Comparison of ENCODE assay signal across 14 cellular contexts in genomic region chr3:189355115-189355480, GRCh38.
DNase-seq lines count a peak whose midpoint lies in the region; ATAC-seq and TF ChIP-seq lines count a peak whose summit lies in the region.
"Had no signal": no experiment of that assay in that cellular context is flagged by ENCODE, and none has a peak within 500 bp of the region (broad histone marks: within the 10 kb centered on the region; RNA-seq: fewer than 3 reads in every experiment).

No MANE protein-coding gene starts in this region.

- peak overlapping the region; percentile 83 for H3K27ac Mint-ChIP-seq in activated CD4-positive, alpha-beta T cell treated with anti-CD3 and anti-CD28 coated beads for 36 hours
- peak overlapping the region; percentile 90 for H3K27ac Mint-ChIP-seq in T-helper 17 cell

- H3K27me3 ChIP-seq in thoracic aorta (replicated peaks; ENCODE audit: insufficient read depth) = no peaks in the 10 kb centered on the region

- CTCF ChIA-PET in activated CD4-positive, alpha-beta T cell treated with anti-CD3 and anti-CD28 coated beads for 36 hours (lab: Charles Lee) = interaction anchor here (0.6 to 2.6 kb wide), 5 partner anchors 13 to 120 kb away, joined by 3 to 11 read pairs (median 3); no protein-coding TSS in a partner anchor

- no peaks in the 10 kb centered on the region for H3K36me3 ChIP-seq in thoracic aorta

- H3K9me3 ChIP-seq in T-helper 17 cell (ENCODE audit: control insufficient read depth, low read length, poor library complexity, severe bottlenecking) (no peaks in the 10 kb centered on the region), thoracic aorta (no peaks in the 10 kb centered on the region)

- peaks cover 29% of the 10 kb centered on the region for H3K4me1 Mint-ChIP-seq in activated CD4-positive, alpha-beta T cell treated with anti-CD3 and anti-CD28 coated beads for 36 hours
- peaks cover 17% of the 10 kb centered on the region for H3K4me1 Mint-ChIP-seq in T-helper 17 cell

- intact Hi-C loops in activated CD4-positive, alpha-beta T cell treated with anti-CD3 and anti-CD28 coated beads for 36 hours (cut with DNase I, micrococcal nuclease) = loop anchor here in 1 of 2 experiments (5.0 kb wide), 1 partner anchor 33 kb away; no protein-coding TSS in a partner anchor
- intact Hi-C loops in left colon (cut with DNase I, micrococcal nuclease) = no loop called here

- H3K27me3 Mint-ChIP-seq in activated CD4-positive, alpha-beta T cell treated with anti-CD3 and anti-CD28 coated beads for 36 hours = no peaks in the 10 kb centered on the region
- no peaks in the 10 kb centered on the region for H3K27me3 Mint-ChIP-seq in T-helper 17 cell

- POLR2A ChIA-PET in activated CD4-positive, alpha-beta T cell treated with anti-CD3 and anti-CD28 coated beads for 36 hours (lab: Charles Lee) = interaction anchor here (0.7 kb wide), 1 partner anchor 37 kb away, joined by 3 read pairs; no protein-coding TSS in a partner anchor

- no peak for ATAC-seq in activated CD4-positive, alpha-beta T cell treated with anti-CD3 and anti-CD28 coated beads for 36 hours
- no peak for ATAC-seq in T-helper 17 cell
- peak; percentile 50 for ATAC-seq in left lobe of liver
- peak; percentile 9 for ATAC-seq in thoracic aorta (ENCODE audit: insufficient number of reproducible peaks, low FRiP score, low read depth)
- no peak for ATAC-seq in GM18870 (IDR thresholded peaks at IDR 0.05; ENCODE audit: unreplicated experiment)
- no peak for ATAC-seq in left colon

- no peak overlapping the region for H3K27ac ChIP-seq in thoracic aorta

- H3K36me3 Mint-ChIP-seq in activated CD4-positive, alpha-beta T cell treated with anti-CD3 and anti-CD28 coated beads for 36 hours (ENCODE audit: low read depth) = no peaks in the 10 kb centered on the region
- H3K36me3 Mint-ChIP-seq in T-helper 17 cell (ENCODE audit: low read depth) = no peaks in the 10 kb centered on the region

- no peak overlapping the region for H3K4me3 ChIP-seq in thoracic aorta

- peaks cover 7 to 36% of the 10 kb centered on the region in 2 donors for H3K4me1 ChIP-seq in thoracic aorta (ENCODE audit: control insufficient read depth in 1 of 2, low read depth in 2 of 2)

- H3K4me3 Mint-ChIP-seq in activated CD4-positive, alpha-beta T cell treated with anti-CD3 and anti-CD28 coated beads for 36 hours = no peak overlapping the region
- no peak overlapping the region for H3K4me3 Mint-ChIP-seq in T-helper 17 cell

- no peak for DNase-seq in activated CD4-positive, alpha-beta T cell treated with anti-CD3 and anti-CD28 coated beads for 36 hours
- no peak for DNase-seq in activated CD4-positive, alpha-beta T cell treated with anti-CD3 and anti-CD28 coated beads for 48 hours
- no peak for DNase-seq in T-helper 17 cell
- no peak for DNase-seq in left lobe of liver (ENCODE audit: low spot score)
- DNase-seq in thoracic aorta (ENCODE audit: low spot score) = no peak
- DNase-seq in Kasumi-1 (lab: John Stamatoyannopoulos, UW) = no peak
- DNase-seq in left colon = no peak
- DNase-seq: ACHN, DMS153, NCI-H1417 treated with DMSO at 0.1 percent for 48 hours, NCI-H526 treated with DMSO at 0.1 percent for 48 hours, right cardiac atrium, trophoblast cell had no signal

- H3K9me3 Mint-ChIP-seq in activated CD4-positive, alpha-beta T cell treated with anti-CD3 and anti-CD28 coated beads for 36 hours (ENCODE audit: low read depth) = no peaks in the 10 kb centered on the region

- no peak for TF ChIP-seq CTCF in thoracic aorta (IDR thresholded peaks at IDR 0.05)

Comparison
In these comparisons a context has a peak if more than half of its experiments do, and no peak if none do; other contexts are left out.
1. ATAC-seq: peak in left lobe of liver (single experiment) and thoracic aorta (single experiment); none in activated CD4-positive, alpha-beta T cell treated with anti-CD3 and anti-CD28 coated beads for 36 hours (single experiment), T-helper 17 cell (single experiment), GM18870 (single experiment) and left colon (single experiment).